8 cellular contexts compared by ENCODE assay signal in the genomic region with DNA sequence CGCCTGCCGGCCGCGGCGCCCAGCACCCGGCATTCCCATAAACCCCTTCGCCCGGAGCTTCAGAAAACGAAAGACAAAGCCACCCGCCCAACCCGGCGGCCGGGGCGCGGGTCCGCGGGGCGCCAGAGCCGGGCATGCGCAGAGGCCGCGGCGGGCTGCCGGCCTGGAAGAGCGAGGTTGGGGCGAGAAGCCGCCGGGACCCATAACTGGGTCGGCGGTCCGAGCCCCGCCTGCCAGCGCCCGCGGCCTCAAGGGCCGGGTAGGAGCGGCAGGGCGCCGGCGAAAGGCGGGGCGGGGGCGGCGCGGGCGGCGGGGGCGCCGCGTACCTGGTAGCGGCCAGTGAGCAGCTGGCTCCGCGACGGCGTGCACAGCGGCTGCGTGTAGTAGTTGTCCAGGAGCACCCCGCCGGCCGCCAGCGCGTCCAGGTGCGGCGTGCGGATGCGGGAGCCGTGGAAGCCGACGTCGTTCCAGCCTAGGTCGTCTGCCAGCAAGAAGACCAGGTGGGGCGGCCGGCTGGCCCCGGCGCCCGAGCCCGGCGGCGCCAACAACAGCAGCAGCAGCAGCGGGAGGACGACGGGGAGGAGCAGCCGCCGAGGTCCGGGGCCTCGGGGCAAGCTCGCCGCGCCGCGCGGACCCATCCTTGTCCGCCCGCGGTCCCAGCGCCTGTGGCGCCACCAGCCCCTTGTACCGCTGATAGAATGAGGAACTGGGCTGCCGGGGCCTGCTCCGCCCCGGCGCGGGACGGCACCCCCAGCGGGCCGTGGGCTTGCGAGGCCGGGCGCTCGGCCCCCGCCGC. TPM values are rescaled to one million over a fixed set of nuclear protein-coding genes. Genes with fewer than 3 reads are reported as not detected.
A peak's percentile ranks its signal among the peaks of the same experiment; 100 is the strongest.
DNase-seq lines count a peak whose midpoint lies in the region; ATAC-seq and TF ChIP-seq lines count a peak whose summit lies in the region.

TSS of gene ARSB (minus strand) at position 700 of the 796 bp plus-strand sequence. CDS start at position 638, 62 bp downstream.

- no peaks in the 10 kb centered on the region for H3K9me3 ChIP-seq in adipocyte (ENCODE audit: control insufficient read depth, low read length)
- no peaks in the 10 kb centered on the region for H3K9me3 ChIP-seq in upper lobe of left lung

- TF ChIP-seq CTCF in GM12874 (IDR thresholded peaks at IDR 0.05; ENCODE audit: insufficient read depth, low read depth, low read length) (0 out of 2 replicates have a peak, but pooled peaks have one; percentile 2), upper lobe of left lung (IDR thresholded peaks at IDR 0.05) (peak in 5 of 6 experiments; percentile 34 to 66 (median 51))

- TF ChIP-seq EP300 in upper lobe of left lung (IDR thresholded peaks at IDR 0.05): no peak

- peak in 3 of 4 donors; percentile 9 to 84 (median 73) for TF ChIP-seq POLR2A in upper lobe of left lung (IDR thresholded peaks at IDR 0.05)

- H3K4me1 ChIP-seq in adipocyte (ENCODE audit: control insufficient read depth, insufficient read depth, low read length) (peaks cover 22% of the 10 kb centered on the region), upper lobe of left lung (peaks cover 15 to 26% (median 23%) of the 10 kb centered on the region in 4 donors)

- no peaks in the 10 kb centered on the region for H3K36me3 ChIP-seq in adipocyte (ENCODE audit: control insufficient read depth, insufficient read depth, low read length, severe bottlenecking)
- no peaks in the 10 kb centered on the region for H3K36me3 ChIP-seq in upper lobe of left lung

- H3K4me3 ChIP-seq in adipocyte (ENCODE audit: low read length) (peak within 1 kb of the TSS; percentile 87), upper lobe of left lung (peak within 1 kb of the TSS; percentile 63 to 98 (median 83))

- WGBS in upper lobe of left lung, 2 donors: 0% methylated on average over 15 of the region's 112 CpGs; no CpG with 5 or more reads in 1 of the 2 donors

- H3K27me3 ChIP-seq in adipocyte (replicated peaks; ENCODE audit: control insufficient read depth, insufficient read depth, low read length) (no peaks in the 10 kb centered on the region), upper lobe of left lung (no peaks in the 10 kb centered on the region)

- DNase-seq in NCI-H1417 (lab: John Stamatoyannopoulos, UW) (peak; percentile 85 to 92 (median 91)), T follicular helper cell (ENCODE audit: low read depth) (peak; percentile 60), adipocyte (ENCODE audit: low read depth) (peak; percentile 96), cardiac septum (ENCODE audit: low spot score) (peak; percentile 92), posterior cingulate gyrus (peak; percentile 77 to 97 (median 84)), upper lobe of left lung (peak; percentile 90 to 97)

- ATAC-seq in HG02759 (IDR thresholded peaks at IDR 0.05; ENCODE audit: unreplicated experiment) (peak; percentile 66), upper lobe of left lung (ENCODE audit: low FRiP score in 2 of 2) (peak; percentile 90 to 93)

- peak within 1 kb of the TSS; percentile 97 to 99 (median 98) for H3K27ac ChIP-seq in upper lobe of left lung

- intact Hi-C loops in cardiac septum (cut with DNase I): loop anchor here (5.0 kb wide), 1 partner anchor 83 kb away; no protein-coding TSS in a partner anchor
- intact Hi-C loops in posterior cingulate gyrus (cut with DNase I): no loop called here

- H3K9ac ChIP-seq in adipocyte (ENCODE audit: low read length): peak within 1 kb of the TSS; percentile 90

RNA-seq across cellular contexts. Expression of gene ARSB, which starts in this region (rescaled TPM):
- total RNA-seq in cardiac septum (13.5 TPM), upper lobe of left lung (10 to 100 TPM in 5 of 6 donors, 1 to 10 TPM in 1; 9.8 to 24.1 (median 18.7) TPM)

Comparison
In these comparisons a context has a peak if more than half of its experiments do, and no peak if none do; other contexts are left out.
1. Peak in every context shown above with its lines: DNase-seq, ATAC-seq, H3K4me3 ChIP-seq and H3K27ac ChIP-seq.